In genomic region chr5:72849546-72849945, GRCh38 we compare ENCODE assay signal across 8 cellular contexts. TPM values are rescaled to one million over a fixed set of nuclear protein-coding genes. Genes with fewer than 3 reads are reported as not detected.
DNase-seq lines count a peak whose midpoint lies in the region; ATAC-seq, FAIRE-seq and TF ChIP-seq lines count a peak whose summit lies in the region.

No MANE protein-coding gene starts in this region.

- CTCF ChIA-PET in activated CD8-positive, alpha-beta memory T cell treated with anti-CD3 and anti-CD28 coated beads, Interleukin-2, amount 10 ng/mL, durations not matched to agents 7 days and 5 days (lab: Charles Lee) = interaction anchor here (1.0 to 2.5 kb wide), 3 partner anchors 9 to 32 kb away, joined by 4 to 10 read pairs (median 7); no protein-coding TSS in a partner anchor
- CTCF ChIA-PET in activated CD8-positive, alpha-beta T cell treated with anti-CD3 and anti-CD28 coated beads for 36 hours (lab: Charles Lee) = interaction anchor here (0.8 to 3.3 kb wide), 5 partner anchors 9 to 32 kb away, joined by 3 to 16 read pairs (median 3); partner anchors contain the start of gene TNPO1

- peaks cover 24% of the 10 kb centered on the region for H3K36me3 Mint-ChIP-seq in activated CD8-positive, alpha-beta memory T cell treated with anti-CD3 and anti-CD28 coated beads, Interleukin-2, amount 10 ng/mL, durations not matched to agents 7 days and 5 days
- peaks cover 41% of the 10 kb centered on the region for H3K36me3 Mint-ChIP-seq in activated CD8-positive, alpha-beta T cell treated with anti-CD3 and anti-CD28 coated beads for 36 hours (ENCODE audit: low read depth)

- no peaks in the 10 kb centered on the region for H3K9me3 ChIP-seq in thoracic aorta

- peak overlapping the region; percentile 93 for H3K4me3 Mint-ChIP-seq in activated CD8-positive, alpha-beta memory T cell treated with anti-CD3 and anti-CD28 coated beads, Interleukin-2, amount 10 ng/mL, durations not matched to agents 7 days and 5 days
- H3K4me3 Mint-ChIP-seq in activated CD8-positive, alpha-beta T cell treated with anti-CD3 and anti-CD28 coated beads for 36 hours = peak overlapping the region; percentile 91

- H3K9me3 Mint-ChIP-seq in activated CD8-positive, alpha-beta memory T cell treated with anti-CD3 and anti-CD28 coated beads, Interleukin-2, amount 10 ng/mL, durations not matched to agents 7 days and 5 days (ENCODE audit: low read depth) = no peaks in the 10 kb centered on the region
- H3K9me3 Mint-ChIP-seq in activated CD8-positive, alpha-beta T cell treated with anti-CD3 and anti-CD28 coated beads for 36 hours = no peaks in the 10 kb centered on the region

- H3K4me1 Mint-ChIP-seq in activated CD8-positive, alpha-beta memory T cell treated with anti-CD3 and anti-CD28 coated beads, Interleukin-2, amount 10 ng/mL, durations not matched to agents 7 days and 5 days = peaks cover 51% of the 10 kb centered on the region
- peaks cover 56% of the 10 kb centered on the region for H3K4me1 Mint-ChIP-seq in activated CD8-positive, alpha-beta T cell treated with anti-CD3 and anti-CD28 coated beads for 36 hours (ENCODE audit: low read depth)

- POLR2A ChIA-PET in activated CD8-positive, alpha-beta T cell treated with anti-CD3 and anti-CD28 coated beads for 36 hours (lab: Charles Lee) = interaction anchor here (0.6 to 3.2 kb wide), 8 partner anchors 9 to 530 kb away, joined by 3 to 23 read pairs (median 3); partner anchors contain the start of genes MRPS27, PTCD2 and TNPO1

- no peak for DNase-seq in activated CD8-positive, alpha-beta memory T cell treated with anti-CD3 and anti-CD28 coated beads, Interleukin-2, amount 10 ng/mL, durations not matched to agents 7 days and 5 days
- no peak for DNase-seq in activated CD8-positive, alpha-beta memory T cell treated with anti-CD3 and anti-CD28 coated beads, Interleukin-2, amount 50 U/mL, for 4 hours
- DNase-seq in activated CD8-positive, alpha-beta T cell treated with anti-CD3 and anti-CD28 coated beads for 36 hours = no peak
- no peak for DNase-seq in thoracic aorta (ENCODE audit: low spot score)
- DNase-seq in D341Med (ENCODE audit: low spot score) = no peak
- no peak for DNase-seq in stimulated activated CD4-positive, alpha-beta T cell treated with anti-CD3 and anti-CD28 coated beads, Interleukin-12 subunit alpha, Interleukin-12 subunit beta, amount 100 ng/mL, for 4 hours

- intact Hi-C loops in activated CD8-positive, alpha-beta T cell treated with anti-CD3 and anti-CD28 coated beads for 36 hours (cut with micrococcal nuclease) = no loop called here

- no peaks in the 10 kb centered on the region for H3K27me3 ChIP-seq in thoracic aorta (replicated peaks; ENCODE audit: insufficient read depth)

- TF ChIP-seq CTCF in activated CD8-positive, alpha-beta T cell treated with anti-CD3 and anti-CD28 coated beads for 36 hours (IDR thresholded peaks at IDR 0.05) = no peak
- no peak for TF ChIP-seq CTCF in thoracic aorta (IDR thresholded peaks at IDR 0.05)

- FAIRE-seq in islet of Langerhans (lab: Jason Lieb, UNC) = peak; percentile 30

- peak overlapping the region; percentile 87 for H3K4me3 ChIP-seq in thoracic aorta

- H3K27ac Mint-ChIP-seq in activated CD8-positive, alpha-beta memory T cell treated with anti-CD3 and anti-CD28 coated beads, Interleukin-2, amount 10 ng/mL, durations not matched to agents 7 days and 5 days = peak overlapping the region; percentile 92
- peak overlapping the region; percentile 90 for H3K27ac Mint-ChIP-seq in activated CD8-positive, alpha-beta T cell treated with anti-CD3 and anti-CD28 coated beads for 36 hours

- H3K27me3 Mint-ChIP-seq in activated CD8-positive, alpha-beta memory T cell treated with anti-CD3 and anti-CD28 coated beads, Interleukin-2, amount 10 ng/mL, durations not matched to agents 7 days and 5 days = no peaks in the 10 kb centered on the region
- H3K27me3 Mint-ChIP-seq in activated CD8-positive, alpha-beta T cell treated with anti-CD3 and anti-CD28 coated beads for 36 hours = no peaks in the 10 kb centered on the region

- ATAC-seq in activated CD8-positive, alpha-beta memory T cell treated with anti-CD3 and anti-CD28 coated beads, Interleukin-2, amount 10 ng/mL, durations not matched to agents 7 days and 5 days = no peak
- no peak for ATAC-seq in activated CD8-positive, alpha-beta T cell treated with anti-CD3 and anti-CD28 coated beads for 36 hours
- ATAC-seq in thoracic aorta (ENCODE audit: insufficient number of reproducible peaks, low FRiP score, low read depth) (no peak), HG03378 (IDR thresholded peaks at IDR 0.05; ENCODE audit: unreplicated experiment) (no peak)

- peaks cover 54 to 67% of the 10 kb centered on the region in 2 donors for H3K4me1 ChIP-seq in thoracic aorta (ENCODE audit: control insufficient read depth in 1 of 2, low read depth in 2 of 2)

- H3K36me3 ChIP-seq in thoracic aorta = no peaks in the 10 kb centered on the region

- H3K27ac ChIP-seq in thoracic aorta = peak overlapping the region in 1 of 2 donors; percentile 64

RNA-seq across cellular contexts. Expression of gene TNPO1, which starts 33.1 kb away (rescaled TPM):
- 10 to 100 TPM; 87.8 to 89.6 TPM for total RNA-seq in activated CD8-positive, alpha-beta memory T cell treated with anti-CD3 and anti-CD28 coated beads, Interleukin-2, amount 10 ng/mL, durations not matched to agents 7 days and 5 days
- 100 to 1,000 TPM in 1 of 2 experiments, 10 to 100 TPM in 1; 97.8 to 116 TPM for total RNA-seq in activated CD8-positive, alpha-beta T cell treated with anti-CD3 and anti-CD28 coated beads for 36 hours
- total RNA-seq in thoracic aorta = 100 to 1,000 TPM in 1 of 2 donors, 10 to 100 TPM in 1; 75.8 to 150 TPM
